Comparison of ENCODE assay signal across 8 cellular contexts in the genomic region with DNA sequence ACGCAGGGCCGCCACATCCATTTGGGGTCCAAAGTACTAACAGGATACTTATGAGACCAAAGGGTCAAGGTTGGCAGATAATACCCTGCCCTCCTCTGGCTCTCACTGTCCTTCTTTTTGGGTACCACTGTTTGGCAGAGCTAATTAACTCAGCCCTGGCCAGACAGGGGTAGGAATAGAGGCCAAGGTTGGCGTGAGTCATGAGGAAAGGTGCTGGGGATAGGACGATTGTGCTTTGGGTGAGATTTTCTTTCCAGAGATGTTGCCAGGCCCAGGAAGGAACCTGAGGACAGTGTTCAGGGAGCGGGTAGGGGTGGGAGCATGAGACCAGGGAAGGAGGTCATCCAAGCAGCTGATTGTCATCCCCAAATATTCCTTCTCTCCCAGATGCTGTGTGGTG.
"Had no signal": no experiment of that assay in that cellular context is flagged by ENCODE, and none has a peak within 500 bp of the region (broad histone marks: within the 10 kb centered on the region; RNA-seq: fewer than 3 reads in every experiment).

No MANE protein-coding gene starts in this region.

- H3K9ac ChIP-seq: KMS-11 had no signal

- ATAC-seq: HepG2 had no signal

- H3K4me3 Mint-ChIP-seq: IgD-negative memory B cell had no signal

- H3K36me3 Mint-ChIP-seq: IgD-negative memory B cell had no signal

- H3K4me2 ChIP-seq: KMS-11 had no signal

- FAIRE-seq: HepG2, HTR-8/SVneo had no signal

- H3K4me1 Mint-ChIP-seq: IgD-negative memory B cell had no signal

- DNase-seq: IMR-90, KBM-7, KG1 had no signal

- H3K27ac Mint-ChIP-seq: IgD-negative memory B cell had no signal

- H3K27ac ChIP-seq: HL-60, KMS-11 had no signal
